In the genomic region with DNA sequence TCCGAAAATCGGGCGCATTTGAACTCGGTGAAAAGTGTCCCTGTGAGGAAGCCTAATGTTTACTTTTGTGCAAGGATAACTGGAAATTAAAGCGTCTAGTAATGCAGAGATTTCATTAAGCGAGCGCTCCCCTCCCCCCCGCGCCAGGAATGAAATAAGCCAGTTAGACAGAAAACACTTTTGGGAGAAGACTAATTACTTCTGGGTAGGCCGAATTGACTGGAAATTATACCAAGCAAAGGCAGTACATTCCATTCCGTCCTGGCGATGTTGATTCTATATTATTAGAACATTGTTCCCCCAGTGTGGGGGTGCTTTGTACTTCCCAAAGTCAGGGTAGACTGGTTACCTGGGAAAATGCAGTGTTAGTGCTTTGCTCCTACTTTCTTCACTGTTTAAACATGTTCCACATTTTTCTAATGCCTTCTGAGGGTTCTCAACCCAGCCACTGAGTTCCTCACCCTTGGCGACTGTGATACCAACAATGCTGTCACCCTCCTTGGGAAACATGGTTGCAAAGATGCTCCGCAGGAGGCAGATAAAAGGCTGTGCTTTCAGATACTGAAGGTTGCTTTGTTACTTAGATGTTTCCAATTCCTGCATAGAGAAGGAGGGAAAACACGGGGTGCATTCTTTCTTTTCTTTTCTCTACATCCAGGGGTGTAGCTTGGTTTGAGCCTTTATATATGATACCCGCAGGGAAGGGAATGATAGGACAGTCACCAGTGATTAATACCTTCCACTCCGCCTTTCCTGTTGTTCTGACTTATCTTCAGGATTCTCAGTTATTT, we compare ENCODE assay signal across 8 cellular contexts. TPM values are rescaled to one million over a fixed set of nuclear protein-coding genes. Genes with fewer than 3 reads are reported as not detected.
DNase-seq lines count a peak whose midpoint lies in the region; ATAC-seq and TF ChIP-seq lines count a peak whose summit lies in the region.

No MANE protein-coding gene starts in this region.

- H3K4me3 Mint-ChIP-seq in natural killer cell, result peak overlapping the region; percentile 75

- CTCF ChIA-PET in Panc1 (lab: Charles Lee), result no interaction called here

- POLR2A ChIA-PET in Panc1 (lab: Charles Lee), result no interaction called here

- no peak for DNase-seq in BE2C
- no peak for DNase-seq in Panc1 (ENCODE audit: low read depth, low spot score)
- no peak for DNase-seq in natural killer cell
- DNase-seq in NCI-H1417 treated with DMSO at 0.1 percent for 48 hours (lab: John Stamatoyannopoulos, UW), result no peak

- no peaks in the 10 kb centered on the region for H3K36me3 ChIP-seq in BE2C
- H3K36me3 ChIP-seq in Panc1 (ENCODE audit: control insufficient read depth, insufficient read depth, low read length), result no peaks in the 10 kb centered on the region

- no peaks in the 10 kb centered on the region for H3K4me1 ChIP-seq in BE2C
- peaks cover 5% of the 10 kb centered on the region; the same call in 1 of the 2 replicates for H3K4me1 ChIP-seq in Panc1 (ENCODE audit: control insufficient read depth, insufficient read depth, low read length)

- BruUV-seq in Panc1 (replicated peaks; lab: Mats Ljungman, UMichigan), result no TSS peak

- H3K27me3 Mint-ChIP-seq in natural killer cell (ENCODE audit: low read depth in 2 of 2), result peaks cover 30 to 40% of the 10 kb centered on the region in 2 donors

- no peak overlapping the region for H3K27ac ChIP-seq in Panc1 (ENCODE audit: low read length)

- in situ Hi-C loops in Panc1 (cut with HindIII; ENCODE audit: low pct_unique_long_range_greater_than_20kb, low sequenced_read_pairs), result no loop called here

- no peak for TF ChIP-seq CTCF in BE2C (IDR thresholded peaks at IDR 0.05; ENCODE audit: low read depth, low read length)
- TF ChIP-seq CTCF in Panc1 (IDR thresholded peaks at IDR 0.05), result no peak
- TF ChIP-seq CTCF in natural killer cell (IDR thresholded peaks at IDR 0.05), result no peak

- H3K4me1 Mint-ChIP-seq in natural killer cell, result peaks cover 5 to 6% of the 10 kb centered on the region in 2 donors

- H3K4me3 ChIP-seq in BE2C (ENCODE audit: low read depth, low read length) (peak overlapping the region; percentile 48), Panc1 (ENCODE audit: low read depth in 2 of 2, low read length in 2 of 2) (peak overlapping the region; percentile 45 to 64)

- intact Hi-C loops in Panc1 (cut with micrococcal nuclease; ENCODE audit: unreplicated experiment) (loop anchor here (10.0 kb wide), 3 partner anchors 407 to 1097 kb away; no protein-coding TSS in a partner anchor), natural killer cell (cut with micrococcal nuclease) (no loop called here)

- H3K9me3 ChIP-seq in BE2C, result no peaks in the 10 kb centered on the region
- H3K9me3 ChIP-seq in Panc1 (ENCODE audit: control insufficient read depth, insufficient read depth, low read depth, low read length), result no peaks in the 10 kb centered on the region

- no peaks in the 10 kb centered on the region for H3K36me3 Mint-ChIP-seq in natural killer cell

- H3K27me3 ChIP-seq in BE2C (peaks cover 38% of the 10 kb centered on the region), Panc1 (ENCODE audit: control insufficient read depth, insufficient read depth, low read length) (peaks cover 36% of the 10 kb centered on the region)

- ATAC-seq in Panc1 (peak; percentile 49; the same call in 1 of the 2 replicates), esophagus mucosa (peak; percentile 50), natural killer cell (no peak), HG03025 (IDR thresholded peaks at IDR 0.05; ENCODE audit: low FRiP score, unreplicated experiment) (no peak), HG03342 (IDR thresholded peaks at IDR 0.05; ENCODE audit: unreplicated experiment) (no peak), HG03469 (IDR thresholded peaks at IDR 0.05; ENCODE audit: unreplicated experiment) (no peak)

- no peaks in the 10 kb centered on the region for H3K9me3 Mint-ChIP-seq in natural killer cell

- no peak overlapping the region for H3K27ac Mint-ChIP-seq in natural killer cell

RNA-seq across cellular contexts. Expression of a gene that starts 2.6 kb away (rescaled TPM):
- not detected for polyA plus RNA-seq in BE2C (2012; ENCODE audit: insufficient read depth, insufficient read length, low read depth)
- total RNA-seq in Panc1 (2021; ENCODE audit: unreplicated experiment) (3.8 TPM), esophagus mucosa (116 TPM), natural killer cell (not detected)
- 1.8 TPM for polyA plus RNA-seq in Panc1 (2012; ENCODE audit: insufficient read length)

Comparison
In these comparisons a context has a peak if more than half of its experiments do, and no peak if none do; other contexts are left out.
1. ATAC-seq: peak in Panc1 (single experiment) and esophagus mucosa (single experiment); none in natural killer cell (0 of 3), HG03025 (single experiment), HG03342 (single experiment) and HG03469 (single experiment).
2. RNA of a gene that starts 2.6 kb away (total RNA-seq): 116 TPM in esophagus mucosa (single experiment); 3.8 TPM in Panc1 (single experiment) and not detected in natural killer cell; every median in the first group is over 10 times any median in the second.